7 cellular contexts compared by ENCODE assay signal in the genomic region with DNA sequence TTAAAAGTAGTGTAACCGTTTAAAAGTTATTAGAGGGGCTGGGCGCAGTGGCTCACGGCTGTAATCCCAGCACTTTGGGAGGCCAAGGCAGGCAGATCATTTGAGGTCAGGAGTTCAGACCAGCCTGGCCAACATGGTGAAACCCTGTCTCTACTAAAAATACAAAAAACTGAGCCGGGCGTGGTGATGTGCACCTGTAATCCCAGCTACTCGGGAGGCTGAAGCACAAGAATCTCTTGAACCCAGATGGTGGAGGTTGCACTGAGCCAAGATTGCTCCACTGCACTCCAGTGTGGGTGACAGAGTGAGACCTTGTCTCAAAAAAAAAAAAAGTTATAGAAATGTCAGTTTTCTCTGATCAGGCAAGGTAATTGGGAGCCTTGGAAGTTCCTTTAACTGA.
DNase-seq lines count a peak whose midpoint lies in the region; ATAC-seq and TF ChIP-seq lines count a peak whose summit lies in the region.
"Not testable (repeated sequence)": the region's sequence is repeated elsewhere in the genome, so short reads cannot be mapped to it uniquely, and the experiment has no call there.

No MANE protein-coding gene starts in this region.

- H3K4me1 ChIP-seq in GM23338 (ENCODE audit: insufficient read depth): not testable (repeated sequence)

- peaks cover 11% of the 10 kb centered on the region for H3F3A ChIP-seq in GM23338 (replicated peaks; ENCODE audit: low read depth)

- not testable (repeated sequence) for H3K9me3 Mint-ChIP-seq in GM23338; activated CD8-positive, alpha-beta memory T cell treated with anti-CD3 and anti-CD28 coated beads, Interleukin-2, amount 10 ng/mL, durations not matched to agents 7 days and 5 days (ENCODE audit: low read depth); activated T-cell treated with anti-CD3 and anti-CD28 coated beads, Interleukin-2, amount 50 U/mL, for 24 hours; osteocyte (ENCODE audit: unreplicated experiment); stimulated activated effector memory CD8-positive, alpha-beta T cell treated with anti-CD3 and anti-CD28 coated beads, Interleukin-12 subunit alpha, Interleukin-12 subunit beta, amount 100 ng/mL, for 72 hours

- not testable (repeated sequence) for H3K27me3 Mint-ChIP-seq in GM23338 (ENCODE audit: insufficient read depth, low read depth, poor library complexity); activated CD8-positive, alpha-beta memory T cell treated with anti-CD3 and anti-CD28 coated beads, Interleukin-2, amount 10 ng/mL, durations not matched to agents 7 days and 5 days; activated T-cell treated with anti-CD3 and anti-CD28 coated beads, Interleukin-2, amount 50 U/mL, for 24 hours; osteocyte (ENCODE audit: unreplicated experiment)

- not testable (repeated sequence) for DNase-seq in GM23338 (ENCODE audit: low spot score); WERI-Rb-1; stimulated activated effector memory CD8-positive, alpha-beta T cell treated with anti-CD3 and anti-CD28 coated beads, Interleukin-12 subunit alpha, Interleukin-12 subunit beta, amount 100 ng/mL, for 72 hours (ENCODE audit: low spot score in 2 of 2)
- peak; percentile 4 for DNase-seq in activated CD8-positive, alpha-beta memory T cell treated with anti-CD3 and anti-CD28 coated beads, Interleukin-2, amount 10 ng/mL, durations not matched to agents 7 days and 5 days
- DNase-seq in activated T-cell treated with anti-CD3 and anti-CD28 coated beads, Interleukin-2, amount 50 U/mL, for 24 hours: peak; percentile 11
- peak; percentile 54 for DNase-seq in osteocyte (ENCODE audit: extremely low spot score, unreplicated experiment)

- H3K79me2 ChIP-seq in GM23338 (replicated peaks; ENCODE audit: insufficient read depth): not testable (repeated sequence)

- H3K4me2 ChIP-seq in GM23338: not testable (repeated sequence)

- H2AFZ ChIP-seq in GM23338: not testable (repeated sequence)

- H3K9me3 ChIP-seq in WERI-Rb-1 (ENCODE audit: severe bottlenecking): not testable (repeated sequence)

- TF ChIP-seq CTCF in GM23338 (conservative IDR thresholded peaks at IDR 0.05; ENCODE audit: low read depth in 2 of 2); VCaP (conservative IDR thresholded peaks at IDR 0.05); WERI-Rb-1 (IDR thresholded peaks at IDR 0.05; ENCODE audit: low read depth, low read length); osteocyte (IDR thresholded peaks at IDR 0.05): not testable (repeated sequence)

- not testable (repeated sequence) for ATAC-seq in GM23338; activated CD8-positive, alpha-beta memory T cell treated with anti-CD3 and anti-CD28 coated beads, Interleukin-2, amount 10 ng/mL, durations not matched to agents 7 days and 5 days; stimulated activated effector memory CD8-positive, alpha-beta T cell treated with anti-CD3 and anti-CD28 coated beads, Interleukin-12 subunit alpha, Interleukin-12 subunit beta, amount 100 ng/mL, for 72 hours

- not testable (repeated sequence) for H3K9me2 ChIP-seq in GM23338 (ENCODE audit: insufficient read depth)

- H3K4me3 ChIP-seq in GM23338; WERI-Rb-1 (ENCODE audit: low read depth, low read length): not testable (repeated sequence)

- not testable (repeated sequence) for H3K27me3 ChIP-seq in GM23338 (ENCODE audit: insufficient read depth); WERI-Rb-1 (ENCODE audit: insufficient read depth, low read depth, severe bottlenecking)

- H3K27ac ChIP-seq in GM23338 (ENCODE audit: low read depth) (peak overlapping the region; percentile 69), VCaP (peak overlapping the region; percentile 61; the same call in 1 of the 2 replicates), WERI-Rb-1 (peak overlapping the region; percentile 22)

- H3K36me3 ChIP-seq in GM23338 (ENCODE audit: insufficient read depth) (peaks cover 36% of the 10 kb centered on the region), WERI-Rb-1 (peaks cover 60% of the 10 kb centered on the region)

- H3K4me1 Mint-ChIP-seq in GM23338; activated CD8-positive, alpha-beta memory T cell treated with anti-CD3 and anti-CD28 coated beads, Interleukin-2, amount 10 ng/mL, durations not matched to agents 7 days and 5 days; activated T-cell treated with anti-CD3 and anti-CD28 coated beads, Interleukin-2, amount 50 U/mL, for 24 hours (ENCODE audit: low read depth); osteocyte (ENCODE audit: unreplicated experiment); stimulated activated effector memory CD8-positive, alpha-beta T cell treated with anti-CD3 and anti-CD28 coated beads, Interleukin-12 subunit alpha, Interleukin-12 subunit beta, amount 100 ng/mL, for 72 hours: not testable (repeated sequence)

- H3K4me3 Mint-ChIP-seq in GM23338; activated CD8-positive, alpha-beta memory T cell treated with anti-CD3 and anti-CD28 coated beads, Interleukin-2, amount 10 ng/mL, durations not matched to agents 7 days and 5 days; activated T-cell treated with anti-CD3 and anti-CD28 coated beads, Interleukin-2, amount 50 U/mL, for 24 hours; osteocyte (ENCODE audit: unreplicated experiment); stimulated activated effector memory CD8-positive, alpha-beta T cell treated with anti-CD3 and anti-CD28 coated beads, Interleukin-12 subunit alpha, Interleukin-12 subunit beta, amount 100 ng/mL, for 72 hours: not testable (repeated sequence)

- H3K36me3 Mint-ChIP-seq in GM23338 (ENCODE audit: low read depth) (peaks cover 53% of the 10 kb centered on the region), osteocyte (ENCODE audit: unreplicated experiment) (peaks cover 17% of the 10 kb centered on the region)
- not testable (repeated sequence) for H3K36me3 Mint-ChIP-seq in activated CD8-positive, alpha-beta memory T cell treated with anti-CD3 and anti-CD28 coated beads, Interleukin-2, amount 10 ng/mL, durations not matched to agents 7 days and 5 days
- H3K36me3 Mint-ChIP-seq in activated T-cell treated with anti-CD3 and anti-CD28 coated beads, Interleukin-2, amount 50 U/mL, for 24 hours (ENCODE audit: low read depth): peaks cover 87% of the 10 kb centered on the region
- H3K36me3 Mint-ChIP-seq in stimulated activated effector memory CD8-positive, alpha-beta T cell treated with anti-CD3 and anti-CD28 coated beads, Interleukin-12 subunit alpha, Interleukin-12 subunit beta, amount 100 ng/mL, for 72 hours: peaks cover 83% of the 10 kb centered on the region

- not testable (repeated sequence) for H4K20me1 ChIP-seq in GM23338 (replicated peaks; ENCODE audit: insufficient read depth)

- CTCF ChIA-PET in activated CD8-positive, alpha-beta memory T cell treated with anti-CD3 and anti-CD28 coated beads, Interleukin-2, amount 10 ng/mL, durations not matched to agents 7 days and 5 days (lab: Charles Lee): interaction anchor here (1.0 to 2.1 kb wide), 3 partner anchors 10 to 21 kb away, joined by 3 to 8 read pairs (median 7); no protein-coding TSS in a partner anchor

- H3K27ac Mint-ChIP-seq in GM23338; activated CD8-positive, alpha-beta memory T cell treated with anti-CD3 and anti-CD28 coated beads, Interleukin-2, amount 10 ng/mL, durations not matched to agents 7 days and 5 days; activated T-cell treated with anti-CD3 and anti-CD28 coated beads, Interleukin-2, amount 50 U/mL, for 24 hours; osteocyte (ENCODE audit: unreplicated experiment): not testable (repeated sequence)
- peak overlapping the region; percentile 77 for H3K27ac Mint-ChIP-seq in stimulated activated effector memory CD8-positive, alpha-beta T cell treated with anti-CD3 and anti-CD28 coated beads, Interleukin-12 subunit alpha, Interleukin-12 subunit beta, amount 100 ng/mL, for 72 hours
